ENCODE assay signal across 14 cellular contexts in the genomic region with DNA sequence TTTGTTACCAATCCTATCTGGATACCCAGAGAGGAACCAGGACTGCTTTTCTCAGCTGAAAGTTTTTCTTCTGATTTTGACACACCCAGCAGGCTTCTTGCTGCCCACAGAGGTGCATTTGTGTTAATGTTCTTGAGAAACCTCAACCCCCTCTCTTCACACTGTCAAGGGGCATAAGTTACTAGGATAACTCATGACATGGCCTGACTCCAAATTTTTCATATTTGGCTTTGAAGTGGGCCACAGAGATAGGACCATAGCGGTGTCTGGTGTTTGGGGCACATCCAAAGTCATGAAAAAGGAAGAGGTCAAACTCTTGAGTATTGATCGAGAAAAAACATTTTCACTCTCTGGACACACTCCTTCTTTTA.
A peak's percentile ranks its signal among the peaks of the same experiment; 100 is the strongest.
DNase-seq lines count a peak whose midpoint lies in the region; ATAC-seq, FAIRE-seq and TF ChIP-seq lines count a peak whose summit lies in the region.
"Had no signal": no experiment of that assay in that cellular context is flagged by ENCODE, and none has a peak within 500 bp of the region (broad histone marks: within the 10 kb centered on the region; RNA-seq: fewer than 3 reads in every experiment).

No MANE protein-coding gene starts in this region.

- no peaks in the 10 kb centered on the region for H4K20me1 ChIP-seq in GM12878 (ENCODE audit: control insufficient read depth, insufficient read depth)

- peak overlapping the region; percentile 42 for H3K27ac Mint-ChIP-seq in T-helper 2 cell treated with Interferon-gamma antibody and Interleukin-4, amounts not matched to agents 5 μg/mL and 100 μg/mL, for 36 hours
- H3K27ac Mint-ChIP-seq: activated B cell treated with CpG ODN at 0.5 μM for 24 hours; CD4-positive, alpha-beta T cell had no signal

- no peak overlapping the region for H3K4me3 Mint-ChIP-seq in T-helper 2 cell treated with Interferon-gamma antibody and Interleukin-4, amounts not matched to agents 5 μg/mL and 100 μg/mL, for 36 hours
- H3K4me3 Mint-ChIP-seq: activated B cell treated with CpG ODN at 0.5 μM for 24 hours; CD4-positive, alpha-beta T cell had no signal

- POLR2A ChIA-PET in GM12878 (lab: Charles Lee), result no interaction called here

- peaks cover 10% of the 10 kb centered on the region for H3K9me3 Mint-ChIP-seq in T-helper 2 cell treated with Interferon-gamma antibody and Interleukin-4, amounts not matched to agents 5 μg/mL and 100 μg/mL, for 36 hours
- H3K9me3 Mint-ChIP-seq: activated B cell treated with CpG ODN at 0.5 μM for 24 hours; CD4-positive, alpha-beta T cell had no signal

- peaks cover 50% of the 10 kb centered on the region for H3K4me1 ChIP-seq in GM12878 (ENCODE audit: control insufficient read depth, insufficient read depth, low read length)
- H3K4me1 ChIP-seq in small intestine (ENCODE audit: control insufficient read depth in 2 of 2, insufficient read depth in 1 of 2, low read depth in 1 of 2, low read length in 1 of 2), result peaks cover 0 to 5% of the 10 kb centered on the region in 2 donors
- H3K4me1 ChIP-seq in foreskin keratinocyte, result peaks cover 24% of the 10 kb centered on the region

- SMC1A ChIA-PET in GM12878 (lab: Charles Lee; ENCODE audit: uncharacterized antibody, unreplicated experiment), result no interaction called here

- no peak overlapping the region; the same call in 1 of the 2 replicates for H2AFZ ChIP-seq in GM12878 (ENCODE audit: control insufficient read depth, low read depth, low read length)

- TF ChIP-seq CTCF in GM12878 (IDR thresholded peaks at IDR 0.05 in 2 of 3, conservative IDR thresholded peaks at IDR 0.05 in 1 of 3; ENCODE audit: control insufficient read depth in 2 of 3, extremely low read depth in 1 of 3, insufficient read depth in 1 of 3, low read depth in 3 of 3, low read length in 3 of 3), result no peak
- TF ChIP-seq CTCF in foreskin keratinocyte (conservative IDR thresholded peaks at IDR 0.05), result no peak
- TF ChIP-seq CTCF in GM13976 (IDR thresholded peaks at IDR 0.05; ENCODE audit: borderline replicate concordance, control extremely low read depth, extremely low read depth, insufficient read depth, missing control alignments), result no peak

- peak overlapping the region; percentile 14; the same call in 1 of the 2 replicates for H3K9ac ChIP-seq in GM12878 (ENCODE audit: control insufficient read depth, insufficient read depth, low read length)

- H3K27me3 ChIP-seq in GM12878 (replicated peaks in 1 of 2; ENCODE audit: control insufficient read depth in 2 of 2, insufficient read depth in 2 of 2, low read length in 1 of 2) (no peaks in the 10 kb centered on the region), small intestine (ENCODE audit: control insufficient read depth in 2 of 2, insufficient read depth in 2 of 2, low read length in 2 of 2) (no peaks in the 10 kb centered on the region), foreskin keratinocyte (no peaks in the 10 kb centered on the region)

- CTCF ChIA-PET in GM12878 (lab: Yijun Ruan, JAX), result interaction anchor here (0.8 to 0.9 kb wide), 2 partner anchors 15 to 90 kb away, joined by 3 to 4 read pairs; no protein-coding TSS in a partner anchor

- H3K4me2 ChIP-seq in GM12878 (ENCODE audit: control insufficient read depth, insufficient read depth), result no peak overlapping the region; the same call in 1 of the 2 replicates

- intact Hi-C loops in GM12878 (cut with micrococcal nuclease; ENCODE audit: unreplicated experiment), result loop anchor here (2.0 kb wide), 2 partner anchors 21 to 77 kb away; no protein-coding TSS in a partner anchor

- in situ Hi-C loops in GM12878 (cut with MboI), result no loop called here
- in situ Hi-C loops in GM13976 (cut with MboI; ENCODE audit: low sequenced_read_pairs, unreplicated experiment), result no loop called here

- peaks cover 5% of the 10 kb centered on the region for H3K36me3 Mint-ChIP-seq in T-helper 2 cell treated with Interferon-gamma antibody and Interleukin-4, amounts not matched to agents 5 μg/mL and 100 μg/mL, for 36 hours (ENCODE audit: low read depth)

- ATAC-seq in GM12878 (peak; percentile 5), foreskin keratinocyte (no peak)

- WGBS in GM12878 (ENCODE audit: insufficient coverage, insufficient replicate concordance, low lambda C conversion rate, missing lambda C conversion rate), result 86% methylated on average over 2 of the region's 2 CpGs
- WGBS in small intestine, 3 donors, result 86 to 91% (median 91%) methylated on average over 2 of the region's 2 CpGs

- H3K27me3 Mint-ChIP-seq in T-helper 2 cell treated with Interferon-gamma antibody and Interleukin-4, amounts not matched to agents 5 μg/mL and 100 μg/mL, for 36 hours (ENCODE audit: low read depth), result peaks cover 47% of the 10 kb centered on the region
- H3K27me3 Mint-ChIP-seq: activated B cell treated with CpG ODN at 0.5 μM for 24 hours had no signal

- FAIRE-seq in GM12878 (lab: Jason Lieb, UNC), result no peak
- FAIRE-seq in small intestine (lab: Jason Lieb, UNC), result no peak
- FAIRE-seq: A204.1 had no signal

- H3K9me3 ChIP-seq in KOPT-K1 (ENCODE audit: insufficient read depth, low read length, poor library complexity, severe bottlenecking) (no peaks in the 10 kb centered on the region), GM12878 (replicated peaks; ENCODE audit: control insufficient read depth, insufficient read depth, low read length) (peaks cover 12% of the 10 kb centered on the region; the same call in 2 of the 3 replicates), small intestine (ENCODE audit: control insufficient read depth, low read depth) (no peaks in the 10 kb centered on the region)

- H3K4me1 Mint-ChIP-seq in T-helper 2 cell treated with Interferon-gamma antibody and Interleukin-4, amounts not matched to agents 5 μg/mL and 100 μg/mL, for 36 hours (ENCODE audit: low read depth), result peaks cover 34% of the 10 kb centered on the region

- H3K27ac ChIP-seq in KOPT-K1 (ENCODE audit: low read depth, low read length, poor library complexity, severe bottlenecking) (peak overlapping the region; percentile 48), GM12878 (ENCODE audit: control insufficient read depth, insufficient read depth) (peak overlapping the region; percentile 99), small intestine (ENCODE audit: low read depth in 1 of 2, low read length in 1 of 2) (peak overlapping the region; percentile 17 to 32), foreskin keratinocyte (no peak overlapping the region)

- no TSS peak for BruUV-seq in GM12878 (replicated peaks; lab: Mats Ljungman, UMichigan)

- TF ChIP-seq RAD21 in GM12878 (IDR thresholded peaks at IDR 0.05; ENCODE audit: insufficient read depth, low read depth, low read length), result no peak

- RAD21 ChIA-PET in GM12878 (lab: Charles Lee; ENCODE audit: unreplicated experiment), result interaction anchor here (1.4 kb wide), 1 partner anchor 30 kb away, joined by 3 read pairs; no protein-coding TSS in a partner anchor

- no peak for TF ChIP-seq POLR2A in GM12878 (IDR thresholded peaks at IDR 0.05; ENCODE audit: low read depth, low read length)

- no peak for TF ChIP-seq EP300 in GM12878 (IDR thresholded peaks at IDR 0.05; ENCODE audit: borderline replicate concordance in 1 of 2, control insufficient read depth in 1 of 2, low read depth in 2 of 2, low read length in 2 of 2)

- no peaks in the 10 kb centered on the region for H3K36me3 ChIP-seq in KOPT-K1 (ENCODE audit: insufficient read depth, low read length)
- H3K36me3 ChIP-seq in GM12878 (ENCODE audit: control insufficient read depth in 2 of 2, insufficient read depth in 2 of 2, low read length in 1 of 2), result no peaks in the 10 kb centered on the region
- H3K36me3 ChIP-seq in small intestine (ENCODE audit: control insufficient read depth in 2 of 2, insufficient read depth in 2 of 2, low read length in 2 of 2), result no peaks in the 10 kb centered on the region

- no peak overlapping the region for H3K4me3 ChIP-seq in GM12878
- H3K4me3 ChIP-seq in small intestine (ENCODE audit: low read depth in 1 of 2, low read length in 2 of 2), result no peak overlapping the region

- DNase-seq in T-helper 2 cell treated with Interferon-gamma antibody and Interleukin-4, amounts not matched to agents 5 μg/mL and 100 μg/mL, for 36 hours (ENCODE audit: low spot score), result no peak
- DNase-seq in T-helper 2 cell, result no peak
- DNase-seq in GM12878 (ENCODE audit: low read depth, low spot score), result no peak
- no peak for DNase-seq in small intestine
- DNase-seq in DMS153 (lab: John Stamatoyannopoulos, UW), result no peak
- DNase-seq in foreskin keratinocyte, result no peak
- DNase-seq in GM13976 (ENCODE audit: low spot score), result no peak
- DNase-seq: activated B cell treated with CpG ODN at 0.5 μM for 24 hours, anterior cingulate cortex, NCI-H187 treated with DMSO at 0.1 percent for 48 hours, NCI-H524 had no signal

- no peaks in the 10 kb centered on the region for H3K79me2 ChIP-seq in GM12878 (ENCODE audit: control insufficient read depth, insufficient read depth, low read length)

TF ChIP-seq in GM12878, 131 proteins besides CTCF, POLR2A, EP300 and RAD21:
- TF ChIP-seq CBFB (IDR thresholded peaks at IDR 0.05; ENCODE audit: low read depth) (peak; percentile 3; the same call in 1 of the 2 replicates), ASH2L (IDR thresholded peaks at IDR 0.05; ENCODE audit: borderline replicate concordance, low read depth) (no peak), RB1 (IDR thresholded peaks at IDR 0.05; ENCODE audit: borderline replicate concordance) (0 out of 2 replicates have a peak, but pooled peaks have one; percentile 4), ATF7 (IDR thresholded peaks at IDR 0.05; ENCODE audit: low read depth) (0 out of 2 replicates have a peak, but pooled peaks have one; percentile 18), ZBTB4 (CRISPR knock-in tag; IDR thresholded peaks at IDR 0.05) (no peak)
